In the genomic region with DNA sequence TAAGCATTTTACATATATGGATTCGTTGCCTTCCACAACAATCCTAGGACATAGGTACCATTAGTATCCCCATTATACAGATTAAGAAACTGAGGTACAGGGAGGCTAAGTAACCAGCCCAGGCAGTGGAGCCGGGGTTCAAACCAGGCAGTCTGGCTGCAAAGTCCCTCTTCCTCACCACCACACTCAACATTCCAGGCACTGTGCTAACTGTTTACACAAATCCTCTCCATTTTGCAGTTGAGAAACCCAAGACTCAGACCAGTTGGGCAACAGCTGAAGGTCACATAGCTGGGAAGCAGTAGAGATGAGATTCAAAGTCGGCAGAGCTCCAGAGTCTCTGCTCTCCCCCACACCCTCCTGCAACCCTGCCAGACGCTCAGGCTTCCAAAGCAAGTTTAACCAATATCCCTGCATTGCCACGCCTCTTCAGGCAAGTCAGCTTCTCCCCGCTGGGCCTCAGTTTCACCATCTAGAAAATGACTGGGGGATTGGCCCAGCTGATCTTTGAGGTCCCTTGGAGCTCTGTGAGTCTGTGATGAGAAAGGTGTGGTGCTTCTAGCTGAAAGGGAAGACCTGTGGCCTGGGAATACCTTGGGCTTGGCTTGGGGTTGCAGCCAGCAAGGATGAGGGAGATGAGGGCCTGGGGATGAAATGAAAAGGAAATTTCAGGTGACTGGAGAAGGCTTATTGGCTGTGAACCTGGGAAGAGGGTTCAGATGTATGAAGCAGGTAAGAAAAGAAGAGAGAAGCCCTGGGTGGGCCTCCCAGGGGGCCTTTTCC, we compare ENCODE assay signal across 8 cellular contexts. TPM values are rescaled to one million over a fixed set of nuclear protein-coding genes. Genes with fewer than 3 reads are reported as not detected.
DNase-seq lines count a peak whose midpoint lies in the region; ATAC-seq, FAIRE-seq and TF ChIP-seq lines count a peak whose summit lies in the region.

No MANE protein-coding gene starts in this region.

- H3K9me3 Mint-ChIP-seq in activated naive CD8-positive, alpha-beta T cell treated with anti-CD3 and anti-CD28 coated beads, Interleukin-2, amount 10 ng/mL, durations not matched to agents 7 days and 5 days, result no peaks in the 10 kb centered on the region

- H3K4me3 ChIP-seq in kidney (ENCODE audit: low read length in 2 of 2), result no peak overlapping the region

- POLR2A ChIA-PET in activated naive CD8-positive, alpha-beta T cell treated with anti-CD3 and anti-CD28 coated beads, Interleukin-2, amount 10 ng/mL, durations not matched to agents 7 days and 5 days (lab: Charles Lee), result interaction anchor here (0.9 to 28.0 kb wide), 7 partner anchors 6 to 1138 kb away, joined by 3 to 579 read pairs (median 5); partner anchors contain the start of genes CCR7 and EIF1

- peak; percentile 72 for DNase-seq in SIG-M5 treated with dmso at 0.1 percent for 504 hours (lab: John Stamatoyannopoulos, UW; ENCODE audit: unreplicated experiment)
- DNase-seq in SIG-M5 (lab: John Stamatoyannopoulos, UW), result no peak
- peak; percentile 32 for DNase-seq in activated naive CD8-positive, alpha-beta T cell treated with anti-CD3 and anti-CD28 coated beads, Interleukin-2, amount 10 ng/mL, durations not matched to agents 7 days and 5 days
- peak; percentile 91 for DNase-seq in kidney
- no peak for DNase-seq in substantia nigra (lab: John Stamatoyannopoulos, UW)
- no peak for DNase-seq in NCI-H2081 (lab: John Stamatoyannopoulos, UW)

- peaks cover 19 to 31% of the 10 kb centered on the region in 2 donors for H3K4me1 ChIP-seq in kidney (ENCODE audit: control insufficient read depth in 1 of 2, insufficient read depth in 1 of 2, low read depth in 1 of 2, low read length in 2 of 2)

- no peak for ATAC-seq in activated naive CD8-positive, alpha-beta T cell treated with anti-CD3 and anti-CD28 coated beads, Interleukin-2, amount 10 ng/mL, durations not matched to agents 7 days and 5 days (ENCODE audit: low read depth)
- ATAC-seq in GM21576 (IDR thresholded peaks at IDR 0.05; ENCODE audit: unreplicated experiment) (no peak), HG03159 (IDR thresholded peaks at IDR 0.05; ENCODE audit: unreplicated experiment) (no peak)

- H3K27ac ChIP-seq in kidney (ENCODE audit: low read depth in 2 of 2, low read length in 2 of 2) (peak overlapping the region; percentile 32 to 82), substantia nigra (ENCODE audit: low read depth, low read length, poor library complexity, severe bottlenecking) (peak overlapping the region; percentile 93)

- no peaks in the 10 kb centered on the region for H3K36me3 ChIP-seq in kidney (ENCODE audit: control insufficient read depth in 1 of 2, insufficient read depth in 2 of 2, low read length in 2 of 2)

- H3K27ac Mint-ChIP-seq in activated naive CD8-positive, alpha-beta T cell treated with anti-CD3 and anti-CD28 coated beads, Interleukin-2, amount 10 ng/mL, durations not matched to agents 7 days and 5 days, result peak overlapping the region; percentile 78

- TF ChIP-seq CTCF in kidney (IDR thresholded peaks at IDR 0.05; ENCODE audit: borderline replicate concordance, extremely low read depth, insufficient read depth), result no peak

- no peaks in the 10 kb centered on the region for H3K27me3 Mint-ChIP-seq in activated naive CD8-positive, alpha-beta T cell treated with anti-CD3 and anti-CD28 coated beads, Interleukin-2, amount 10 ng/mL, durations not matched to agents 7 days and 5 days

- no peak overlapping the region for H3K4me3 Mint-ChIP-seq in activated naive CD8-positive, alpha-beta T cell treated with anti-CD3 and anti-CD28 coated beads, Interleukin-2, amount 10 ng/mL, durations not matched to agents 7 days and 5 days

- intact Hi-C loops in kidney (cut with DNase I), result no loop called here

- H3K36me3 Mint-ChIP-seq in activated naive CD8-positive, alpha-beta T cell treated with anti-CD3 and anti-CD28 coated beads, Interleukin-2, amount 10 ng/mL, durations not matched to agents 7 days and 5 days, result peaks cover 43% of the 10 kb centered on the region

- no peak overlapping the region for H3K9ac ChIP-seq in kidney (ENCODE audit: low read length in 2 of 2)

- FAIRE-seq in kidney (lab: Jason Lieb, UNC), result no peak

- no peaks in the 10 kb centered on the region for H3K9me3 ChIP-seq in kidney (ENCODE audit: control insufficient read depth in 1 of 2, low read length in 2 of 2)

- H3K4me1 Mint-ChIP-seq in activated naive CD8-positive, alpha-beta T cell treated with anti-CD3 and anti-CD28 coated beads, Interleukin-2, amount 10 ng/mL, durations not matched to agents 7 days and 5 days, result peaks cover 90% of the 10 kb centered on the region

RNA-seq across cellular contexts. Expression of gene CCR7, which starts 14.0 kb away (rescaled TPM):
- 100 to 1,000 TPM; 231 to 238 TPM for total RNA-seq in activated naive CD8-positive, alpha-beta T cell treated with anti-CD3 and anti-CD28 coated beads, Interleukin-2, amount 10 ng/mL, durations not matched to agents 7 days and 5 days
- total RNA-seq in kidney, result 7.1 TPM
- polyA plus RNA-seq in kidney (ENCODE audit: insufficient read depth, low read depth, low replicate concordance), result 0.17 TPM

RNA-seq across cellular contexts. Expression of gene TNS4, which starts 49.9 kb away (rescaled TPM):
- 1 to 10 TPM; 9.0 to 9.7 TPM for total RNA-seq in activated naive CD8-positive, alpha-beta T cell treated with anti-CD3 and anti-CD28 coated beads, Interleukin-2, amount 10 ng/mL, durations not matched to agents 7 days and 5 days
- 0.31 TPM for total RNA-seq in kidney
- polyA plus RNA-seq in kidney (ENCODE audit: insufficient read depth, low read depth, low replicate concordance), result 2.2 TPM

Comparison
In these comparisons a context has a peak if more than half of its experiments do, and no peak if none do; other contexts are left out.
1. DNase-seq: peak in SIG-M5 treated with dmso at 0.1 percent for 504 hours (single experiment), activated naive CD8-positive, alpha-beta T cell treated with anti-CD3 and anti-CD28 coated beads, Interleukin-2, amount 10 ng/mL, durations not matched to agents 7 days and 5 days (single experiment) and kidney (single experiment); none in SIG-M5 (single experiment), substantia nigra (0 of 49) and NCI-H2081 (0 of 2).
2. RNA of gene CCR7, which starts 14.0 kb away (total RNA-seq): 231 to 238 TPM in activated naive CD8-positive, alpha-beta T cell treated with anti-CD3 and anti-CD28 coated beads, Interleukin-2, amount 10 ng/mL, durations not matched to agents 7 days and 5 days; 7.1 TPM in kidney (single experiment); every median in the first group is over 10 times any median in the second.